10 cellular contexts compared by ENCODE assay signal in the genomic region with DNA sequence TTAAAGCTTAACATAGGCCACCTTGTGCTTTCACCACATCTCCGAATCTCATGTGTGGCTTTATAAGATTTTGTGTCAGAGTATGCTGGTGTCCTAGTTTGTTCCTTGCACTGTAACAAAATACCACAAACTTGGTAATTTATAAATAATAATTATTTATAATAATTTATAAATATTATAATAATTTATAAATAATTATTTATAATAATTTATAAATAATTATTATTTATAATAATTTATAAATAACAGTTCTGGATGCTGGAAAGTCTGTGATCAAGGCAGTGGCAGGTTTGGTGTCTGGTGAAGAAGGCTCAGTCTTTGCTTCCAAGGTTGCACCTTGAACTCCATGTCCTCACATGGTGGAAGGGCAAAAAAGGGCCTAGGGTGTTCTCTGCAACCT.
"Had no signal": no experiment of that assay in that cellular context is flagged by ENCODE, and none has a peak within 500 bp of the region (broad histone marks: within the 10 kb centered on the region; RNA-seq: fewer than 3 reads in every experiment).

No MANE protein-coding gene starts in this region.

- DNase-seq: GM23248, GOT3, H7, HFFc6, IMR-90, KG1 had no signal

- H3K36me3 ChIP-seq: HAP-1 had no signal

- FAIRE-seq: HTR-8/SVneo, K562 had no signal

- H3K27ac Mint-ChIP-seq: HFFc6 had no signal

- H3K27ac ChIP-seq: GM23248 had no signal

- H3K4me1 ChIP-seq: HAP-1 had no signal

- H3K9me3 ChIP-seq: HAP-1 had no signal

- ATAC-seq: HCT116, K562 had no signal

- H3K9me3 Mint-ChIP-seq: HFFc6 had no signal

- H3K4me3 Mint-ChIP-seq: HFFc6 had no signal

- H3K4me3 ChIP-seq: GM23248, HAP-1, K562 had no signal
